Comparison of ENCODE assay signal across 8 cellular contexts in the genomic region with DNA sequence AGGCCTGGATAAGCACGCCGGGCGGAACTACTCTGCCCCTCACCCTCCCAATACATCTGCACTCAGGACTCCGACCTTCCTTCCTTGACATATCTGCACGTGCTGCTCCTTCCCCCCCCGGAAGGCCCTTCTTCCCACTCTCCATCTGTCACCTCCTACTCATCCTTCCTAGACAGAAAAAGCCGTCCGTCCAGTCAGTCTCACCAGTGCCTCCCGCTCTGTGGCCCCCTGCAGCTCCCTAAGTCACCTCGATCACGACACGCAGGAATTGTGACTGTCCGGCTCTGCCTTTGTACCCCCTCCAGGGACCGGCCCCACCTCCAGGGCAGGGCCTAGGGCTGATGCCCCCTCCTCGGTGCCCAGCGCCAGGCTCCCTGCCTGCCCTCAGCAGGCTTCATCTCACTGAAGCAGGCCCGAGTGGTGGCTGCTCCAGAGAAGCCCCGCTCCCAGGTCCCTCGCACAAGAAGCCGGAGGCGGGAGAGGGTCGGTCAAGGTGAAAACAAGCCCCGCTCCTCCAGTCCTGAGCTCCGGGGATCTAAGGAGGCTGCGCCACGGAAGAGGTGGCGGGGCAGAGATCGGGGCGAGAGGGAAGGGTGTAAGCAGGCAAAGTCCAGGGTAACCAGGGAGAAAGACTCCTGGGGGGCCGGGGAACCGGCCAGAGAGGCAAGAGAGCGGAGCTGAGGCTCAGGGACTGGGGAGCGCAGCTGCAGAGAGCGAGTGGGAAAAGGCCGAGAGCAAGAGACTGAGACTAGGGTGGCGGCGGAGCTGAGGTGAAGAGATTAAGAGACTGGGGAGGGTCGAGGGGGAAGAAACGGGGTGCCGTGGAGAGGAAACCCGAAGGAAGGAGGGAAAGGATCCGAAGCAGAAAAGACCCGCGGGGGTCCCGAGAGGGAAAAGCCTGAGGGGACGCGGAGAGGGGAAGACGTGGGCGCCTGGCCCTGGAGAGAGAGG. TPM values are rescaled to one million over a fixed set of nuclear protein-coding genes. Genes with fewer than 3 reads are reported as not detected.
DNase-seq lines count a peak whose midpoint lies in the region; ATAC-seq and TF ChIP-seq lines count a peak whose summit lies in the region.

No MANE protein-coding gene starts in this region.

- H3K9ac ChIP-seq in KMS-11, result peak overlapping the region; percentile 78; the same call in 1 of the 2 replicates

- H3K27ac ChIP-seq in KMS-11 (no peak overlapping the region; the same call in 1 of the 2 replicates), right cardiac atrium (ENCODE audit: low read length) (peak overlapping the region; percentile 15), gastrocnemius medialis (peak overlapping the region; percentile 89 to 97 (median 94))

- H2AFZ ChIP-seq in KMS-11 (ENCODE audit: low read depth), result no peak overlapping the region

- 2% methylated on average over 49 of the region's 49 CpGs for WGBS in right cardiac atrium

- TF ChIP-seq POLR2A in gastrocnemius medialis (IDR thresholded peaks at IDR 0.05), result no peak

- intact Hi-C loops in right cardiac atrium (cut with DNase I) (loop anchor here in 1 of 4 donors (2.0 kb wide), 1 partner anchor 21 kb away; no protein-coding TSS in a partner anchor), gastrocnemius medialis (cut with DNase I; ENCODE audit: low total_unique reads) (loop anchor here (10.0 kb wide), 1 partner anchor 793 kb away; the partner anchor contains the start of gene LENG9)

- H3K4me2 ChIP-seq in KMS-11, result peak overlapping the region; percentile 98

- H3K36me3 ChIP-seq in KMS-11 (ENCODE audit: insufficient read depth) (no peaks in the 10 kb centered on the region), gastrocnemius medialis (no peaks in the 10 kb centered on the region)

- H3K9me3 ChIP-seq in right cardiac atrium (ENCODE audit: control insufficient read depth, low read length) (no peaks in the 10 kb centered on the region), gastrocnemius medialis (no peaks in the 10 kb centered on the region)

- H4K20me1 ChIP-seq in KMS-11 (ENCODE audit: insufficient read depth), result peaks cover 22% of the 10 kb centered on the region

- TF ChIP-seq CTCF in KMS-11 (conservative IDR thresholded peaks at IDR 0.05; ENCODE audit: low read depth, low read length), result no peak
- TF ChIP-seq CTCF in gastrocnemius medialis (IDR thresholded peaks at IDR 0.05 in 4 of 5, conservative IDR thresholded peaks at IDR 0.05 in 1 of 5), result no peak
- no peak for TF ChIP-seq CTCF in GM10248 (IDR thresholded peaks at IDR 0.05; ENCODE audit: control extremely low read depth, extremely low read depth, low read depth, missing control alignments)

- H3K79me2 ChIP-seq in KMS-11 (ENCODE audit: insufficient read depth, low read depth), result peaks cover 55% of the 10 kb centered on the region

- in situ Hi-C loops in gastrocnemius medialis (cut with MboI; ENCODE audit: low sequenced_read_pairs in 4 of 4), result no loop called here

- H3K4me1 ChIP-seq in KMS-11 (ENCODE audit: low read depth, poor library complexity, severe bottlenecking) (peaks cover 31% of the 10 kb centered on the region), right cardiac atrium (ENCODE audit: control insufficient read depth, insufficient read depth, low read length) (peaks cover 18% of the 10 kb centered on the region), gastrocnemius medialis (peaks cover 42 to 60% of the 10 kb centered on the region in 2 donors)

- POLR2A ChIA-PET in GM10248 (lab: Yijun Ruan, JAX), result interaction anchor here (0.6 to 2.1 kb wide), 2 partner anchors 19 to 148 kb away, joined by 4 to 7 read pairs; no protein-coding TSS in a partner anchor

- ATAC-seq in right cardiac atrium (no peak), gastrocnemius medialis (no peak)

- CTCF ChIA-PET in GM10248 (lab: Yijun Ruan, JAX), result interaction anchor here (0.8 to 3.0 kb wide), 4 partner anchors 24 to 161 kb away, joined by 3 to 12 read pairs (median 4); no protein-coding TSS in a partner anchor

- DNase-seq in EL, result peak; percentile 44
- peak; percentile 47 for DNase-seq in activated T-cell treated with anti-CD3 and anti-CD28 coated beads, Interleukin-2, amount 50 U/mL, for 1 hour
- no peak for DNase-seq in right cardiac atrium
- no peak for DNase-seq in gastrocnemius medialis
- DNase-seq in NCI-H1436 treated with DMSO at 0.1 percent for 48 hours (lab: John Stamatoyannopoulos, UW), result no peak
- no peak for DNase-seq in SW480 (ENCODE audit: low spot score)
- DNase-seq in GM10248 (ENCODE audit: extremely low spot score), result no peak

- no peaks in the 10 kb centered on the region for H3K27me3 ChIP-seq in KMS-11 (ENCODE audit: insufficient read depth, low read depth)
- H3K27me3 ChIP-seq in right cardiac atrium (ENCODE audit: control insufficient read depth, insufficient read depth), result no peaks in the 10 kb centered on the region
- H3K27me3 ChIP-seq in gastrocnemius medialis, result no peaks in the 10 kb centered on the region

- H3K4me3 ChIP-seq in KMS-11 (IDR thresholded peaks at IDR 0.05; ENCODE audit: insufficient read depth, low read depth, low read length) (no peak overlapping the region), right cardiac atrium (ENCODE audit: low read length) (peak overlapping the region; percentile 70), gastrocnemius medialis (peak overlapping the region; percentile 74 to 90 (median 80))

RNA-seq across cellular contexts. Expression of gene PPP6R1, which starts 1.1 kb away (rescaled TPM):
- total RNA-seq in right cardiac atrium (10 to 100 TPM; 39.3 to 43.5 (median 41.4) TPM), gastrocnemius medialis (10 to 100 TPM; 14.6 to 47.9 (median 39.6) TPM)
- 31.7 TPM for polyA plus RNA-seq in right cardiac atrium

RNA-seq across cellular contexts. Expression of gene HSPBP1, which starts 22.2 kb away (rescaled TPM):
- 10 to 100 TPM; 27.7 to 35.1 (median 31.3) TPM for total RNA-seq in right cardiac atrium
- polyA plus RNA-seq in right cardiac atrium, result 48.0 TPM
- total RNA-seq in gastrocnemius medialis, result 10 to 100 TPM; 18.5 to 41.7 (median 36.7) TPM

RNA-seq across cellular contexts. Expression of gene BRSK1, which starts 26.1 kb away (rescaled TPM):
- total RNA-seq in right cardiac atrium, result 10 to 100 TPM; 17.2 to 20.5 (median 19.5) TPM
- 11.9 TPM for polyA plus RNA-seq in right cardiac atrium
- not detected for total RNA-seq in gastrocnemius medialis

RNA-seq across cellular contexts. Expression of gene TMEM86B, which starts 29.2 kb away (rescaled TPM):
- total RNA-seq in right cardiac atrium, result 1 to 10 TPM in 3 of 4 donors, under 1 TPM in 1; 0.80 to 2.1 (median 1.3) TPM
- polyA plus RNA-seq in right cardiac atrium, result 1.6 TPM
- total RNA-seq in gastrocnemius medialis, result 1 to 10 TPM in 3 of 4 donors, under 1 TPM in 1; 0.87 to 5.0 (median 1.7) TPM

RNA-seq across cellular contexts. Expression of gene PTPRH, which starts 48.4 kb away (rescaled TPM):
- total RNA-seq in right cardiac atrium (1 to 10 TPM in 2 of 4 donors, under 1 TPM in 2; 0.14 to 3.1 (median 0.75) TPM), gastrocnemius medialis (under 1 TPM; 0.39 to 0.56 (median 0.48) TPM)
- 0.72 TPM for polyA plus RNA-seq in right cardiac atrium

Comparison
In these comparisons a context has a peak if more than half of its experiments do, and no peak if none do; other contexts are left out.
1. DNase-seq: peak in EL (single experiment) and activated T-cell treated with anti-CD3 and anti-CD28 coated beads, Interleukin-2, amount 50 U/mL, for 1 hour (single experiment); none in right cardiac atrium (0 of 3), gastrocnemius medialis (0 of 2), NCI-H1436 treated with DMSO at 0.1 percent for 48 hours (single experiment), SW480 (single experiment) and GM10248 (single experiment).
2. RNA of gene BRSK1, which starts 26.1 kb away (total RNA-seq): 17.2 to 20.5 TPM in right cardiac atrium; not detected in gastrocnemius medialis; every median in the first group is over 10 times any median in the second.